In genomic region chr17:79866791-79867190, GRCh38 we compare ENCODE assay signal across 20 cellular contexts. TPM values are rescaled to one million over a fixed set of nuclear protein-coding genes. Genes with fewer than 3 reads are reported as not detected.
DNase-seq lines count a peak whose midpoint lies in the region; ATAC-seq lines count a peak whose summit lies in the region.
"Had no signal": no experiment of that assay in that cellular context is flagged by ENCODE, and none has a peak within 500 bp of the region (broad histone marks: within the 10 kb centered on the region; RNA-seq: fewer than 3 reads in every experiment).

No MANE protein-coding gene starts in this region.

- no peak overlapping the region for H4K8ac ChIP-seq in neuronal stem cell (ENCODE audit: low read depth, low read length)

- no peak overlapping the region for H2AK5ac ChIP-seq in neuronal stem cell (ENCODE audit: low read depth, low read length)

- peaks cover 0 to 6% (median 2%) of the 10 kb centered on the region in 3 experiments for H3K27me3 ChIP-seq in neuronal stem cell (ENCODE audit: control insufficient read depth in 3 of 3, insufficient read depth in 3 of 3, low read depth in 1 of 3, low read length in 3 of 3)
- H3K27me3 ChIP-seq: BE2C, Peyer's patch, transverse colon had no signal

- no peak overlapping the region for H3K23ac ChIP-seq in neuronal stem cell (ENCODE audit: low read depth, low read length, poor library complexity)

- H4K91ac ChIP-seq in neuronal stem cell (ENCODE audit: low read depth, low read length, poor library complexity) = no peak overlapping the region

- H3K4me3 Mint-ChIP-seq in T-helper 2 cell treated with Interferon-gamma antibody and Interleukin-4, amounts not matched to agents 5 μg/mL and 100 μg/mL, for 36 hours = no peak overlapping the region
- H3K4me3 Mint-ChIP-seq in activated CD8-positive, alpha-beta T cell treated with anti-CD3 and anti-CD28 coated beads, Interleukin-2, amount 10 ng/mL, durations not matched to agents 7 days and 5 days = no peak overlapping the region

- no peaks in the 10 kb centered on the region for H3K36me3 Mint-ChIP-seq in T-helper 2 cell treated with Interferon-gamma antibody and Interleukin-4, amounts not matched to agents 5 μg/mL and 100 μg/mL, for 36 hours (ENCODE audit: low read depth)
- no peaks in the 10 kb centered on the region for H3K36me3 Mint-ChIP-seq in activated CD8-positive, alpha-beta T cell treated with anti-CD3 and anti-CD28 coated beads, Interleukin-2, amount 10 ng/mL, durations not matched to agents 7 days and 5 days (ENCODE audit: low read depth)

- peak overlapping the region; percentile 45 for H3K18ac ChIP-seq in neuronal stem cell (ENCODE audit: low read length)

- POLR2A ChIA-PET in activated CD8-positive, alpha-beta T cell treated with anti-CD3 and anti-CD28 coated beads, Interleukin-2, amount 10 ng/mL, durations not matched to agents 7 days and 5 days (lab: Charles Lee) = no interaction called here

- CTCF ChIA-PET in activated CD8-positive, alpha-beta T cell treated with anti-CD3 and anti-CD28 coated beads, Interleukin-2, amount 10 ng/mL, durations not matched to agents 7 days and 5 days (lab: Charles Lee) = interaction anchor here (0.7 kb wide), 1 partner anchor 44 kb away, joined by 3 read pairs; no protein-coding TSS in a partner anchor

- H3K9me3 ChIP-seq in neuronal stem cell (replicated peaks in 1 of 2; ENCODE audit: control insufficient read depth in 2 of 2, insufficient read depth in 1 of 2, low read depth in 1 of 2, low read length in 2 of 2) = no peaks in the 10 kb centered on the region
- H3K9me3 ChIP-seq: BE2C, Peyer's patch, sigmoid colon, transverse colon had no signal

- no peak overlapping the region for H2BK120ac ChIP-seq in neuronal stem cell (ENCODE audit: low read depth, low read length)

- peak overlapping the region; percentile 88 for H3K27ac Mint-ChIP-seq in T-helper 2 cell treated with Interferon-gamma antibody and Interleukin-4, amounts not matched to agents 5 μg/mL and 100 μg/mL, for 36 hours
- peak overlapping the region; percentile 72 for H3K27ac Mint-ChIP-seq in activated CD8-positive, alpha-beta T cell treated with anti-CD3 and anti-CD28 coated beads, Interleukin-2, amount 10 ng/mL, durations not matched to agents 7 days and 5 days

- H3K4ac ChIP-seq in neuronal stem cell (ENCODE audit: low read length) = no peak overlapping the region

- no CpG with 5 or more reads among the region's 5 CpGs for WGBS in neuronal stem cell (ENCODE audit: extremely low coverage in 2 of 2, insufficient read length in 2 of 2, insufficient replicate concordance in 1 of 2), 2 donors

- no peak overlapping the region for H3K4me3 ChIP-seq in neuronal stem cell (ENCODE audit: low read length in 2 of 2)
- H3K4me3 ChIP-seq: Peyer's patch, sigmoid colon, transverse colon had no signal

- peak; percentile 59 for ATAC-seq in GM18867 (IDR thresholded peaks at IDR 0.05; ENCODE audit: unreplicated experiment)
- ATAC-seq in activated CD8-positive, alpha-beta T cell treated with anti-CD3 and anti-CD28 coated beads, Interleukin-2, amount 10 ng/mL, durations not matched to agents 7 days and 5 days = peak; percentile 19
- ATAC-seq in HG03432 (IDR thresholded peaks at IDR 0.05; ENCODE audit: unreplicated experiment) = no peak

- no peak overlapping the region for H2BK5ac ChIP-seq in neuronal stem cell (ENCODE audit: low read length)

- no peak overlapping the region for H3K14ac ChIP-seq in neuronal stem cell (ENCODE audit: low read length)

- no peak overlapping the region for H2AFZ ChIP-seq in neuronal stem cell (ENCODE audit: low read length)
- H2AFZ ChIP-seq: parathyroid adenoma had no signal

- no peaks in the 10 kb centered on the region for H3K9me3 Mint-ChIP-seq in T-helper 2 cell treated with Interferon-gamma antibody and Interleukin-4, amounts not matched to agents 5 μg/mL and 100 μg/mL, for 36 hours
- no peaks in the 10 kb centered on the region for H3K9me3 Mint-ChIP-seq in activated CD8-positive, alpha-beta T cell treated with anti-CD3 and anti-CD28 coated beads, Interleukin-2, amount 10 ng/mL, durations not matched to agents 7 days and 5 days (ENCODE audit: insufficient read depth)

- no peak overlapping the region for H3K9ac ChIP-seq in neuronal stem cell (ENCODE audit: low read depth, low read length, poor library complexity)
- H3K9ac ChIP-seq: parathyroid adenoma had no signal

- no peak for DNase-seq in T-helper 2 cell treated with Interferon-gamma antibody and Interleukin-4, amounts not matched to agents 5 μg/mL and 100 μg/mL, for 36 hours (ENCODE audit: low spot score)
- DNase-seq in T-helper 2 cell = no peak
- DNase-seq in activated CD8-positive, alpha-beta T cell treated with anti-CD3 and anti-CD28 coated beads, Interleukin-2, amount 10 ng/mL, durations not matched to agents 7 days and 5 days = no peak
- DNase-seq in neuronal stem cell (ENCODE audit: low spot score) = no peak
- no peak for DNase-seq in HUDEP-2 (lab: John Stamatoyannopoulos, UW; ENCODE audit: unreplicated experiment in 76 of 76)
- no peak for DNase-seq in NCI-H226
- DNase-seq: 8988T; activated CD4-positive, alpha-beta T cell treated with anti-CD3 and anti-CD28 coated beads for 1 hour; activated naive CD4-positive, alpha-beta T cell treated with anti-CD3 and anti-CD28 coated beads, Interleukin-2, amount 50 U/mL, for 16 hours; BE2C; GDM1; NCI-H1694 treated with DMSO at 0.1 percent for 48 hours; NCI-H345; sigmoid colon; stimulated activated naive CD8-positive, alpha-beta T cell treated with anti-CD3 and anti-CD28 coated beads, Interleukin-15, Interleukin-2, amounts not matched to agents 100 U/mL and 50 U/mL, for 24 hours; transverse colon had no signal

- H3K79me1 ChIP-seq in neuronal stem cell (ENCODE audit: low read depth, low read length) = no peaks in the 10 kb centered on the region

- peaks cover 3% of the 10 kb centered on the region for H3K27me3 Mint-ChIP-seq in T-helper 2 cell treated with Interferon-gamma antibody and Interleukin-4, amounts not matched to agents 5 μg/mL and 100 μg/mL, for 36 hours (ENCODE audit: low read depth)
- peaks cover 6% of the 10 kb centered on the region for H3K27me3 Mint-ChIP-seq in activated CD8-positive, alpha-beta T cell treated with anti-CD3 and anti-CD28 coated beads, Interleukin-2, amount 10 ng/mL, durations not matched to agents 7 days and 5 days (ENCODE audit: low read depth)

- H3K36me3 ChIP-seq in neuronal stem cell (replicated peaks in 1 of 2; ENCODE audit: control insufficient read depth in 2 of 2, insufficient read depth in 2 of 2, low read length in 2 of 2) = no peaks in the 10 kb centered on the region
- H3K36me3 ChIP-seq: BE2C, Peyer's patch, sigmoid colon, transverse colon had no signal

- H3K4me1 ChIP-seq in neuronal stem cell (ENCODE audit: control insufficient read depth in 2 of 2, insufficient read depth in 1 of 2, low read depth in 1 of 2, low read length in 2 of 2) = peaks cover 15 to 17% of the 10 kb centered on the region in 2 donors
- H3K4me1 ChIP-seq: BE2C, parathyroid adenoma, Peyer's patch, sigmoid colon had no signal

- H3K4me1 Mint-ChIP-seq in T-helper 2 cell treated with Interferon-gamma antibody and Interleukin-4, amounts not matched to agents 5 μg/mL and 100 μg/mL, for 36 hours (ENCODE audit: low read depth) = peaks cover 4% of the 10 kb centered on the region
- H3K4me1 Mint-ChIP-seq in activated CD8-positive, alpha-beta T cell treated with anti-CD3 and anti-CD28 coated beads, Interleukin-2, amount 10 ng/mL, durations not matched to agents 7 days and 5 days (ENCODE audit: low read depth) = peaks cover 4% of the 10 kb centered on the region

- H2BK12ac ChIP-seq in neuronal stem cell (ENCODE audit: low read length) = no peak overlapping the region

- H3K27ac ChIP-seq in neuronal stem cell (replicated peaks; ENCODE audit: low read length) = no peak overlapping the region
- H3K27ac ChIP-seq: parathyroid adenoma, Peyer's patch, sigmoid colon, transverse colon had no signal

- no peak overlapping the region for H2BK15ac ChIP-seq in neuronal stem cell (ENCODE audit: low read length)

- H3K4me2 ChIP-seq in neuronal stem cell (ENCODE audit: insufficient read depth, low read length, poor library complexity, severe bottlenecking) = no peak overlapping the region

RNA-seq across cellular contexts. Expression of gene CBX4, which starts 27.6 kb away (rescaled TPM):
- 10 to 100 TPM; 50.3 to 57.2 TPM for total RNA-seq in activated CD8-positive, alpha-beta T cell treated with anti-CD3 and anti-CD28 coated beads, Interleukin-2, amount 10 ng/mL, durations not matched to agents 7 days and 5 days
- polyA plus RNA-seq in neuronal stem cell (2013, experiment 1 of 2) = 10.0 TPM
- polyA plus RNA-seq in neuronal stem cell (2013, experiment 2 of 2) = 10.0 TPM
